8 cellular contexts compared by ENCODE assay signal in the genomic region with DNA sequence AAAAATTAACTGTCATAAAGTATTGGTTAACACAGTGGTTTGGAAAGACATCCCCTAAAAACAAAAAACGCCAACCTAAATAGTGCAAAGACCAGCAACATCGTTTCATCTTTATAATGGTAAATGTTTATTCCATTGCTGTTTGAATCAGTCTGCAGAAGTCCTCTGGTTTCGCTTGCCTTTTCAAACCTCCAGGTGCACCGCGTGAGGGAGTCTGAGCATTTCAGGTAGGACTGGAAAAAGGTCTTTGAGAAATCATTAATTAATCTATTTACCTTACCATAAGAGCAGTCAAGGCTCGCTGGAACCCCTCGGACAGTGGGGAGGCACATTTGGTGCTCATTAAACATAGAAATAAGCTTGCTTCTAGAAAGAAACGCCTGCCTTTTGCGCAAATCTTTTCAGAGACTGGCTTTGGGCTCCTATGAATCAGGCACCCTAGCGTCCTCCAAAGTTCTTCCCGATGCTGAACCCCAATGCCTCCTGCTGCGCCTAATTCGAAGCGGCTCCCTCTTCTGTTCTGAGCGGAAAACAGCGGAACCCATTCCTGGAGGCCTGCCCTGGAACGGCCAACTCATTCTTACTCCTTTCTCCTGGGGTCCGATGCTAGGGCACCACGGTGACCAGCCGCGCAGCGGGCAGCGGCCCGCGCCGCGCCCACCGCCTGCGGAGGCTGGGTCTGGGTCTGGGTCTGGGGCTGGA. TPM values are rescaled to one million over a fixed set of nuclear protein-coding genes. Genes with fewer than 3 reads are reported as not detected.
A peak's percentile ranks its signal among the peaks of the same experiment; 100 is the strongest.
DNase-seq lines count a peak whose midpoint lies in the region; ATAC-seq, FAIRE-seq and TF ChIP-seq lines count a peak whose summit lies in the region.

No MANE protein-coding gene starts in this region.

- H3K79me2 ChIP-seq in KMS-11 (ENCODE audit: insufficient read depth, low read depth) (no peaks in the 10 kb centered on the region), H1 (ENCODE audit: control insufficient read depth in 1 of 2, insufficient read depth in 2 of 2, low read length in 2 of 2) (no peaks in the 10 kb centered on the region)

- no peak for TF ChIP-seq POLR2A in H1 (IDR thresholded peaks at IDR 0.05; ENCODE audit: control extremely low read depth in 1 of 2, low read depth in 2 of 2, low read length in 2 of 2)

- H3K4ac ChIP-seq in H1 (replicated peaks; ENCODE audit: insufficient read length, low read depth, low read length), result no peak overlapping the region

- H2BK20ac ChIP-seq in H1 (ENCODE audit: low read length), result no peak overlapping the region

- H3K79me1 ChIP-seq in H1 (ENCODE audit: low read depth, low read length), result no peaks in the 10 kb centered on the region

- no peak overlapping the region for H2AK5ac ChIP-seq in H1 (ENCODE audit: low read depth, low read length)

- H3K9ac ChIP-seq in KMS-11 (no peak overlapping the region), H1 (replicated peaks in 1 of 4; ENCODE audit: extremely low read depth in 1 of 4, low read depth in 3 of 4, low read length in 3 of 4) (no peak overlapping the region)

- POLR2A ChIA-PET in H1 (lab: Charles Lee; ENCODE audit: partially characterized antibody), result interaction anchor here (0.7 kb wide), 1 partner anchor 12 kb away, joined by 3 read pairs; no protein-coding TSS in a partner anchor

- H3K18ac ChIP-seq in H1 (ENCODE audit: extremely low read depth, low read length), result no peak overlapping the region

- TF ChIP-seq RAD21 in H1 (IDR thresholded peaks at IDR 0.05 in 1 of 2, conservative IDR thresholded peaks at IDR 0.05 in 1 of 2; ENCODE audit: low read depth in 2 of 2, low read length in 2 of 2), result no peak

- no peak overlapping the region for H2BK15ac ChIP-seq in H1 (ENCODE audit: low read length)

- TF ChIP-seq EP300 in H1 (IDR thresholded peaks at IDR 0.05; ENCODE audit: borderline replicate concordance in 1 of 2, low read depth in 2 of 2, low read length in 2 of 2), result no peak

- no peak overlapping the region for H3K14ac ChIP-seq in H1 (ENCODE audit: insufficient read length)

- H4K91ac ChIP-seq in H1 (replicated peaks; ENCODE audit: insufficient read length, low read length), result no peak overlapping the region

- no peak overlapping the region for H4K5ac ChIP-seq in H1 (ENCODE audit: insufficient read length, low read depth, low read length)

- H3K27ac ChIP-seq in KMS-11, result no peak overlapping the region
- H3K27ac ChIP-seq in H1 (ENCODE audit: low read depth, low read length), result no peak overlapping the region

- CTCF ChIA-PET in H1 (lab: Charles Lee; ENCODE audit: partially characterized antibody), result interaction anchor here (0.9 to 2.5 kb wide), 9 partner anchors 10 to 608 kb away, joined by 3 to 9 read pairs (median 4); no protein-coding TSS in a partner anchor

- H3K4me3 ChIP-seq in KMS-11 (IDR thresholded peaks at IDR 0.05; ENCODE audit: insufficient read depth, low read depth, low read length), result no peak overlapping the region
- peak overlapping the region; percentile 48 to 77 (median 61) for H3K4me3 ChIP-seq in H1 (ENCODE audit: extremely low read depth in 1 of 4, insufficient read depth in 2 of 4, low read depth in 3 of 4, low read length in 4 of 4)

- H3K36me3 ChIP-seq in KMS-11 (ENCODE audit: insufficient read depth) (no peaks in the 10 kb centered on the region), H1 (ENCODE audit: control insufficient read depth in 2 of 4, insufficient read depth in 4 of 4, low read length in 3 of 4) (no peaks in the 10 kb centered on the region)

- 0 out of 2 replicates have a peak overlapping the region, but pooled peaks have one; percentile 39 for H2BK12ac ChIP-seq in H1 (ENCODE audit: low read depth, low read length)

- H3K4me1 ChIP-seq in KMS-11 (ENCODE audit: low read depth, poor library complexity, severe bottlenecking) (no peaks in the 10 kb centered on the region), H1 (replicated peaks in 1 of 4; ENCODE audit: control insufficient read depth in 3 of 4, insufficient read depth in 4 of 4, low read length in 3 of 4) (peaks cover 0 to 4% (median 0%) of the 10 kb centered on the region in 4 experiments; a peak in 2 of 7 replicates)

- ATAC-seq in HG03159 (IDR thresholded peaks at IDR 0.05; ENCODE audit: unreplicated experiment) (no peak), HG02642 (IDR thresholded peaks at IDR 0.05; ENCODE audit: poor library complexity, unreplicated experiment) (no peak)

- DNase-seq in DMS53 treated with DMSO at 0.1 percent for 48 hours (lab: John Stamatoyannopoulos, UW; ENCODE audit: unreplicated experiment), result peak; percentile 5
- DNase-seq in H1 (ENCODE audit: low read depth in 1 of 2, low spot score in 2 of 2), result peak in 1 of 2 experiments; percentile 76
- DNase-seq in occipital lobe (lab: John Stamatoyannopoulos, UW), result peak; percentile 19
- DNase-seq in stimulated activated CD4-positive, alpha-beta T cell treated with anti-CD3 and anti-CD28 coated beads, Interleukin-1b, Interleukin-23, amount 100 ng/mL, for 48 hours, result no peak
- no peak for DNase-seq in NCI-H774 (lab: John Stamatoyannopoulos, UW)

- TF ChIP-seq CTCF in KMS-11 (conservative IDR thresholded peaks at IDR 0.05; ENCODE audit: low read depth, low read length) (no peak), H1 (IDR thresholded peaks at IDR 0.05; ENCODE audit: control extremely low read depth in 1 of 3, insufficient read depth in 1 of 3, low read depth in 1 of 3, low read length in 3 of 3) (peak in 2 of 3 experiments; percentile 8 to 10; a peak in 1 of 4 replicates)

- H3K23me2 ChIP-seq in H1 (ENCODE audit: low read depth, low read length), result peaks cover 3% of the 10 kb centered on the region; the same call in 1 of the 2 replicates

- 14% methylated on average over 29 of the region's 29 CpGs; no CpG with 5 or more reads in 1 of the 2 experiments for WGBS in H1 (ENCODE audit: extremely low coverage in 1 of 2, insufficient coverage in 1 of 2, insufficient read length in 1 of 2, insufficient replicate concordance in 2 of 2, low coverage in 1 of 2, low lambda C conversion rate in 2 of 2, missing lambda C conversion rate in 1 of 2), 2 experiments

- no peak for FAIRE-seq in H1 (lab: Jason Lieb, UNC)

- H4K8ac ChIP-seq in H1 (ENCODE audit: extremely low read depth, insufficient read depth, low read length), result no peak overlapping the region

- H2BK120ac ChIP-seq in H1 (replicated peaks; ENCODE audit: low read depth, low read length), result no peak overlapping the region

- H3K4me2 ChIP-seq in KMS-11 (peak overlapping the region; percentile 45; the same call in 1 of the 2 replicates), H1 (ENCODE audit: insufficient read depth in 1 of 2, low read depth in 2 of 2, low read length in 2 of 2) (peak overlapping the region; percentile 78 to 86)

- 0 out of 4 replicates have a peak, but pooled peaks cover 0 to 4% of the 10 kb centered on the region in 2 experiments for H3K9me3 ChIP-seq in H1 (ENCODE audit: insufficient read depth in 2 of 2, low read depth in 1 of 2, low read length in 1 of 2)

- no peak overlapping the region for H2BK5ac ChIP-seq in H1 (ENCODE audit: low read depth, low read length)

- H2AFZ ChIP-seq in KMS-11 (ENCODE audit: low read depth) (peak overlapping the region; percentile 53; the same call in 1 of the 2 replicates), H1 (ENCODE audit: low read length) (peak overlapping the region; percentile 78; the same call in 1 of the 2 replicates)

- H3K56ac ChIP-seq in H1 (replicated peaks; ENCODE audit: insufficient read length, low read depth, low read length), result no peak overlapping the region

- H4K20me1 ChIP-seq in KMS-11 (ENCODE audit: insufficient read depth) (no peaks in the 10 kb centered on the region), H1 (replicated peaks in 1 of 2; ENCODE audit: control insufficient read depth in 1 of 2, insufficient read depth in 2 of 2, low read length in 2 of 2) (no peaks in the 10 kb centered on the region)

- H3K27me3 ChIP-seq in KMS-11 (ENCODE audit: insufficient read depth, low read depth), result no peaks in the 10 kb centered on the region
- peaks cover 0 to 36% (median 23%) of the 10 kb centered on the region in 4 experiments; a peak in 6 of 7 replicates for H3K27me3 ChIP-seq in H1 (replicated peaks in 1 of 4; ENCODE audit: control insufficient read depth in 3 of 4, extremely low read depth in 1 of 4, insufficient read depth in 3 of 4, low read length in 3 of 4)

- H3K23ac ChIP-seq in H1 (ENCODE audit: insufficient read length), result no peak overlapping the region

TF ChIP-seq in H1, 55 proteins besides CTCF, POLR2A, EP300 and RAD21:
- TF ChIP-seq GABPA (IDR thresholded peaks at IDR 0.05; ENCODE audit: borderline replicate concordance, insufficient read depth, low read length) (no peak), KDM4A (IDR thresholded peaks at IDR 0.05; ENCODE audit: low read depth, low read length, severe bottlenecking) (peak; percentile 56), KDM1A (IDR thresholded peaks at IDR 0.05; ENCODE audit: borderline replicate concordance, low read length) (0 out of 2 replicates have a peak, but pooled peaks have one; percentile 36)
- TF ChIP-seq, protein P1, sequence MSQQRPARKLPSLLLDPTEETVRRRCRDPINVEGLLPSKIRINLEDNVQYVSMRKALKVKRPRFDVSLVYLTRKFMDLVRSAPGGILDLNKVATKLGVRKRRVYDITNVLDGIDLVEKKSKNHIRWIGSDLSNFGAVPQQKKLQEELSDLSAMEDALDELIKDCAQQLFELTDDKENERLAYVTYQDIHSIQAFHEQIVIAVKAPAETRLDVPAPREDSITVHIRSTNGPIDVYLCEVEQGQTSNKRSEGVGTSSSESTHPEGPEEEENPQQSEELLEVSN (IDR thresholded peaks at IDR 0.05), result no peak

RNA-seq across cellular contexts. Expression of a gene that starts 0.9 kb away (rescaled TPM):
- 0.75 and 0.80 TPM in 2 replicates for total RNA-seq in H1 (2021; fragmentation: NEBNext Ultra II Directional; extraction: Animal tissue kit (Norgen Biotek cat#: 25700))
- polyA plus RNA-seq in H1 (2011; rRNA removed), result 0.18 and 0.22 TPM in 2 replicates
- polyA plus RNA-seq in H1 (2011; cell fraction: cytosol; rRNA removed), result 0.31 TPM
- 0.81 TPM for polyA plus RNA-seq in H1 (2011; cell fraction: nucleus; rRNA removed)
- 0.24 to 0.48 TPM (median 0.39 TPM) in 4 replicates for polyA plus RNA-seq in H1 (2012, experiment 1 of 2)
- 0.08 TPM for polyA plus RNA-seq in H1 (2012, experiment 2 of 2)
- 0.16 TPM for polyA plus RNA-seq in H1 (2013, experiment 1 of 2)
- polyA plus RNA-seq in H1 (2013, experiment 2 of 2), result 0.17 TPM
- 0.63 and 0.78 TPM in 2 replicates for polyA minus RNA-seq in H1 (2011; rRNA and poly(A)+ RNA removed)
- polyA minus RNA-seq in H1 (2011; cell fraction: cytosol; rRNA and poly(A)+ RNA removed), result 0.29 TPM
- 2.0 TPM for polyA minus RNA-seq in H1 (2011; cell fraction: nucleus; rRNA and poly(A)+ RNA removed)
- 3.6 TPM for total RNA-seq in occipital lobe

Comparison
In these comparisons a context has a peak if more than half of its experiments do, and no peak if none do; other contexts are left out.
1. DNase-seq: peak in DMS53 treated with DMSO at 0.1 percent for 48 hours (single experiment) and occipital lobe (single experiment); none in stimulated activated CD4-positive, alpha-beta T cell treated with anti-CD3 and anti-CD28 coated beads, Interleukin-1b, Interleukin-23, amount 100 ng/mL, for 48 hours (single experiment) and NCI-H774 (single experiment).